In genomic region chr11:9765320-9766101, GRCh38 we compare ENCODE assay signal across 8 cellular contexts.
DNase-seq lines count a peak whose midpoint lies in the region; ATAC-seq, FAIRE-seq and TF ChIP-seq lines count a peak whose summit lies in the region.

No MANE protein-coding gene starts in this region.

- H3K79me2 ChIP-seq in K562 (ENCODE audit: control insufficient read depth, insufficient read depth, low read length), result no peaks in the 10 kb centered on the region

- in situ Hi-C loops in ACHN (cut with HindIII; ENCODE audit: low pct_ligation_motif_present, low pct_unique_long_range_greater_than_20kb, low sequenced_read_pairs) (no loop called here), K562 (cut with MboI) (loop anchor here (10.0 kb wide), 1 partner anchor 549 kb away; no protein-coding TSS in a partner anchor)

- H2BK5ac ChIP-seq in mesenchymal stem cell (ENCODE audit: low read depth, low read length, poor library complexity, severe bottlenecking), result peak overlapping the region; percentile 98

- peak; percentile 38 for DNase-seq in ACHN
- DNase-seq in K562 (ENCODE audit: extremely low read depth in 1 of 4, low spot score in 3 of 4), result no peak
- peak; percentile 91 for DNase-seq in mesenchymal stem cell
- no peak for DNase-seq in CD1c-positive myeloid dendritic cell (ENCODE audit: extremely low spot score)

- peak overlapping the region; percentile 93 to 98 for H3K4ac ChIP-seq in mesenchymal stem cell (ENCODE audit: low read depth in 1 of 2, low read length in 2 of 2)

- peak overlapping the region in 1 of 2 experiments; percentile 23 for H3K14ac ChIP-seq in mesenchymal stem cell (ENCODE audit: low read length in 2 of 2)

- no peak for TF ChIP-seq POLR2A in K562 (conservative IDR thresholded peaks at IDR 0.05)

- peak overlapping the region; percentile 90 for H2BK15ac ChIP-seq in mesenchymal stem cell (ENCODE audit: low read depth, poor library complexity, severe bottlenecking)

- H2AK5ac ChIP-seq in mesenchymal stem cell (ENCODE audit: low read length, severe bottlenecking), result peak overlapping the region; percentile 98

- H2BK12ac ChIP-seq in mesenchymal stem cell (ENCODE audit: low read length in 2 of 2), result peak overlapping the region; percentile 100

- H3K4me3 ChIP-seq in K562 (no peak overlapping the region), mesenchymal stem cell (ENCODE audit: insufficient read depth in 1 of 2, low read depth in 1 of 2, low read length in 2 of 2) (peak overlapping the region in 1 of 2 experiments; percentile 15)

- H4K20me1 ChIP-seq in K562 (replicated peaks; ENCODE audit: control insufficient read depth, insufficient read depth, low read length), result no peaks in the 10 kb centered on the region

- TF ChIP-seq RAD21 in K562 (CRISPR knock-in tag; conservative IDR thresholded peaks at IDR 0.05 in 1 of 2, IDR thresholded peaks at IDR 0.05 in 1 of 2), result no peak

- POLR2A ChIA-PET in K562 (lab: Yijun Ruan, JAX), result interaction anchor here (0.6 to 1.2 kb wide), 3 partner anchors 18 to 253 kb away, joined by 3 read pairs; no protein-coding TSS in a partner anchor

- peak overlapping the region; percentile 95 for H4K8ac ChIP-seq in mesenchymal stem cell (ENCODE audit: low read length)

- no peak for FAIRE-seq in K562 (lab: Jason Lieb, UNC)

- ATAC-seq in HG02610 (IDR thresholded peaks at IDR 0.05; ENCODE audit: unreplicated experiment) (peak; percentile 52), K562 (peak; percentile 17; the same call in 1 of the 3 replicates), HG03139 (IDR thresholded peaks at IDR 0.05; ENCODE audit: unreplicated experiment) (no peak), GM19351 (IDR thresholded peaks at IDR 0.05; ENCODE audit: unreplicated experiment) (no peak), HG03025 (IDR thresholded peaks at IDR 0.05; ENCODE audit: low FRiP score, unreplicated experiment) (no peak)

- H3K79me1 ChIP-seq in mesenchymal stem cell (replicated peaks; ENCODE audit: low read length, poor library complexity, severe bottlenecking), result peaks cover 14% of the 10 kb centered on the region

- TF ChIP-seq EP300 in K562 (IDR thresholded peaks at IDR 0.05; ENCODE audit: low read length), result no peak

- H4K91ac ChIP-seq in mesenchymal stem cell (ENCODE audit: low read length), result peak overlapping the region; percentile 100

- 19% methylated on average over 5 of the region's 5 CpGs for WGBS in K562 (ENCODE audit: insufficient coverage, low coverage, missing lambda C conversion rate)
- 4% methylated on average over 5 of the region's 5 CpGs for WGBS in mesenchymal stem cell

- no peaks in the 10 kb centered on the region for H3K9me1 ChIP-seq in K562 (ENCODE audit: control insufficient read depth, insufficient read depth, low read length)

- H3K4me2 ChIP-seq in K562 (ENCODE audit: insufficient read depth, low read length), result no peak overlapping the region
- no peak overlapping the region for H3K4me2 ChIP-seq in mesenchymal stem cell (ENCODE audit: low read length, poor library complexity, severe bottlenecking)

- BruUV-seq in K562 (replicated peaks; lab: Mats Ljungman, UMichigan), result no TSS peak

- no peak overlapping the region for H3K23ac ChIP-seq in mesenchymal stem cell (ENCODE audit: low read length in 2 of 2)

- H3K4me1 ChIP-seq in K562 (replicated peaks in 1 of 2; ENCODE audit: control insufficient read depth in 2 of 2, insufficient read depth in 2 of 2, low read length in 2 of 2) (0 out of 5 replicates have a peak, but pooled peaks cover 0 to 4% of the 10 kb centered on the region in 2 experiments), mesenchymal stem cell (ENCODE audit: control insufficient read depth, insufficient read depth, low read depth, low read length) (peaks cover 26% of the 10 kb centered on the region)

- no peak overlapping the region for H3K27ac ChIP-seq in K562 (ENCODE audit: extremely low read depth, low read depth, low read length)
- peak overlapping the region; percentile 95 for H3K27ac ChIP-seq in mesenchymal stem cell (ENCODE audit: low read length, poor library complexity, severe bottlenecking)

- CTCF ChIA-PET in K562 (lab: Yijun Ruan, JAX; ENCODE audit: low intra/inter-chr PET ratio), result no interaction called here

- peak overlapping the region; percentile 96 for H2BK120ac ChIP-seq in mesenchymal stem cell (ENCODE audit: low read depth, low read length)

- H3K36me3 ChIP-seq in K562 (ENCODE audit: control insufficient read depth, insufficient read depth, low read length) (no peaks in the 10 kb centered on the region), mesenchymal stem cell (ENCODE audit: control insufficient read depth in 1 of 2, insufficient read depth in 2 of 2, low read depth in 1 of 2, low read length in 2 of 2) (peaks cover 0 to 9% of the 10 kb centered on the region in 2 experiments)

- peak overlapping the region in 1 of 2 experiments; percentile 54; a peak in 1 of 4 replicates for H3K9ac ChIP-seq in K562 (ENCODE audit: insufficient read depth in 1 of 2, low read depth in 2 of 2, low read length in 2 of 2)
- H3K9ac ChIP-seq in mesenchymal stem cell (ENCODE audit: low read length), result peak overlapping the region; percentile 53

- H3K27me3 ChIP-seq in K562 (ENCODE audit: control insufficient read depth in 2 of 2, insufficient read depth in 2 of 2, low read length in 2 of 2), result peaks cover 0 to 6% of the 10 kb centered on the region in 2 experiments; a peak in 2 of 5 replicates
- no peaks in the 10 kb centered on the region for H3K27me3 ChIP-seq in mesenchymal stem cell (ENCODE audit: control insufficient read depth in 1 of 2, insufficient read depth in 1 of 2, low read length in 2 of 2)

- intact Hi-C loops in K562 (cut with micrococcal nuclease), result no loop called here

- H3K18ac ChIP-seq in mesenchymal stem cell (ENCODE audit: low read depth in 1 of 2, low read length in 2 of 2), result peak overlapping the region; percentile 98

- no peaks in the 10 kb centered on the region for H3K9me3 ChIP-seq in K562 (replicated peaks; ENCODE audit: control insufficient read depth, insufficient read depth, low read depth, low read length)
- H3K9me3 ChIP-seq in mesenchymal stem cell (ENCODE audit: control insufficient read depth, low read length), result no peaks in the 10 kb centered on the region

- H2AFZ ChIP-seq in K562 (ENCODE audit: low read depth, low read length) (0 out of 2 replicates have a peak overlapping the region, but pooled peaks have one; percentile 9), mesenchymal stem cell (ENCODE audit: low read depth, low read length) (no peak overlapping the region)

- TF ChIP-seq CTCF in K562 (IDR thresholded peaks at IDR 0.05 in 2 of 3, conservative IDR thresholded peaks at IDR 0.05 in 1 of 3; ENCODE audit: insufficient read depth in 2 of 3, low read depth in 1 of 3, low read length in 3 of 3), result no peak

TF ChIP-seq in K562, 482 proteins besides CTCF, POLR2A, EP300 and RAD21 (continues in another document):
- no peak for TF ChIP-seq CLOCK (CRISPR knock-in tag; IDR thresholded peaks at IDR 0.05; ENCODE audit: borderline replicate concordance)
- no peak for TF ChIP-seq XRCC4 (IDR thresholded peaks at IDR 0.05; ENCODE audit: extremely low read depth, insufficient read depth, insufficient read length)
- no peak for TF ChIP-seq ZNF408 (CRISPR knock-in tag; IDR thresholded peaks at IDR 0.05; ENCODE audit: low read depth)
- no peak for TF ChIP-seq ATF7 (IDR thresholded peaks at IDR 0.05)
- no peak for TF ChIP-seq RCOR1 (IDR thresholded peaks at IDR 0.05; ENCODE audit: borderline replicate concordance in 1 of 2, low read depth in 2 of 2, low read length in 2 of 2)
- no peak for TF ChIP-seq ATF4 (CRISPR knock-in tag; IDR thresholded peaks at IDR 0.05)

Comparison
In these comparisons a context has a peak if more than half of its experiments do, and no peak if none do; other contexts are left out.
1. DNase-seq: peak in ACHN (single experiment) and mesenchymal stem cell (single experiment); none in K562 (0 of 4) and CD1c-positive myeloid dendritic cell (single experiment).
2. ATAC-seq: peak in HG02610 (single experiment) and K562 (single experiment); none in HG03139 (single experiment), GM19351 (single experiment) and HG03025 (single experiment).